ENCODE assay signal across 12 cellular contexts in the genomic region with DNA sequence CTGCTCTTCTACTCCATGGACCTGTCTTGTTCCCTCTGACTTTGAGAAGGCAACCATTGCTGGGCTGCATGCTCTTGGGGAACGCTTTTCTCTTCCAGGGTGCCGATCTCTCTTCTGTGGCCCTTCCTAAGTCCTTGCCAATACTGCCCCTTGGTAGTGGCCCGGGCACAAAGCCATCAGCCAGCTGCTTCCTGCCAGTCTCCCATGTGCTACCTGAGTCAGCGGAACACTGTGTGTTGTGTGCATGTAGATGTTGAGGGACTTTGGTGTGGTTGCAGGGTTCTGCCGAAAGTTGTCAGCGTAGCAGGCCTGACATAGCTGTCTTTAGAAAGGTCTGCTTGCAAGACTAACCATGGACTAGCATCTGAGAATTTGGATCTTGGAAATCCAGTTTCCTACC. TPM values are rescaled to one million over a fixed set of nuclear protein-coding genes. Genes with fewer than 3 reads are reported as not detected.
DNase-seq lines count a peak whose midpoint lies in the region; TF ChIP-seq lines count a peak whose summit lies in the region.
"Had no signal": no experiment of that assay in that cellular context is flagged by ENCODE, and none has a peak within 500 bp of the region (broad histone marks: within the 10 kb centered on the region; RNA-seq: fewer than 3 reads in every experiment).

No MANE protein-coding gene starts in this region.

- H3K9me3 ChIP-seq in OCI-LY7 (ENCODE audit: low read length) (no peaks in the 10 kb centered on the region), neural cell (ENCODE audit: low read length) (no peaks in the 10 kb centered on the region)

- no peaks in the 10 kb centered on the region for H3K27me3 ChIP-seq in neural cell (ENCODE audit: insufficient read depth, low read depth, low read length)
- H3K27me3 ChIP-seq in mesendoderm (ENCODE audit: insufficient read depth, low read length, poor library complexity): no peaks in the 10 kb centered on the region

- CTCF ChIA-PET in OCI-LY7 (lab: Charles Lee; ENCODE audit: unreplicated experiment): interaction anchor here (1.1 to 1.5 kb wide), 4 partner anchors 8 to 170 kb away, joined by 3 read pairs; no protein-coding TSS in a partner anchor

- TF ChIP-seq EP300 in neural cell (conservative IDR thresholded peaks at IDR 0.05; ENCODE audit: poor library complexity, severe bottlenecking): no peak

- no peak overlapping the region for H2BK120ac ChIP-seq in mesendoderm (ENCODE audit: low read depth, low read length)

- no peak for TF ChIP-seq CTCF in OCI-LY7 (conservative IDR thresholded peaks at IDR 0.05; ENCODE audit: low read length)
- TF ChIP-seq CTCF in neural cell (IDR thresholded peaks at IDR 0.05; ENCODE audit: poor library complexity, severe bottlenecking): no peak

- no TSS peak for BruUV-seq in OCI-LY7 (replicated peaks; lab: Mats Ljungman, UMichigan)

- no peak overlapping the region for H3K4ac ChIP-seq in mesendoderm (ENCODE audit: low read depth, low read length)

- no peak overlapping the region for H3K27ac ChIP-seq in OCI-LY7 (ENCODE audit: low read depth, low read length, poor library complexity, severe bottlenecking)
- H3K27ac ChIP-seq in neural cell (ENCODE audit: low read length): peak overlapping the region; percentile 57
- H3K27ac ChIP-seq in mesendoderm (ENCODE audit: low read depth, low read length): no peak overlapping the region
- H3K27ac ChIP-seq: 22Rv1, coronary artery, RWPE1 had no signal

- no peaks in the 10 kb centered on the region for H3F3A ChIP-seq in neural cell (ENCODE audit: insufficient read depth, low read length, poor library complexity, severe bottlenecking)

- no peak overlapping the region for H3K18ac ChIP-seq in mesendoderm (ENCODE audit: low read length)

- no peak overlapping the region for H4K5ac ChIP-seq in mesendoderm (ENCODE audit: low read length)

- H3K4me2 ChIP-seq in OCI-LY7 (ENCODE audit: low read length) (peak overlapping the region; percentile 81), neural cell (ENCODE audit: low read length) (no peak overlapping the region), mesendoderm (ENCODE audit: low read length) (no peak overlapping the region)

- H3K9me2 ChIP-seq in OCI-LY7 (ENCODE audit: insufficient read depth, low read length): no peaks in the 10 kb centered on the region
- no peaks in the 10 kb centered on the region for H3K9me2 ChIP-seq in neural cell (ENCODE audit: insufficient read depth, low read length)

- H3K4me3 ChIP-seq in OCI-LY7 (ENCODE audit: low read depth, low read length, poor library complexity, severe bottlenecking) (no peak overlapping the region), neural cell (ENCODE audit: low read length) (no peak overlapping the region), mesendoderm (ENCODE audit: low read length) (no peak overlapping the region)
- H3K4me3 ChIP-seq: coronary artery had no signal

- no CpG with 5 or more reads among the region's 6 CpGs for WGBS in mesendoderm (ENCODE audit: extremely low coverage, insufficient coverage, low lambda C conversion rate)

- H3K79me2 ChIP-seq in OCI-LY7 (ENCODE audit: insufficient read depth, low read depth, low read length): peaks cover 58% of the 10 kb centered on the region
- H3K79me2 ChIP-seq in neural cell (replicated peaks; ENCODE audit: insufficient read depth, low read length): no peaks in the 10 kb centered on the region
- H3K79me2 ChIP-seq in mesendoderm (ENCODE audit: control insufficient read depth, insufficient read depth, low read length): no peaks in the 10 kb centered on the region

- no peak overlapping the region for H3K23ac ChIP-seq in mesendoderm (ENCODE audit: low read length)

- H2BK15ac ChIP-seq in mesendoderm (replicated peaks; ENCODE audit: low read depth): no peak overlapping the region

- no peak overlapping the region for H3K56ac ChIP-seq in mesendoderm (ENCODE audit: low read length)

- no peak for TF ChIP-seq RAD21 in neural cell (conservative IDR thresholded peaks at IDR 0.05)

- peak; percentile 35 for DNase-seq in activated CD4-positive, CD25-positive, alpha-beta regulatory T cell treated with anti-CD3 and anti-CD28 coated beads, Interleukin-2, amount 50 U/mL, for 72 hours
- DNase-seq in activated CD4-positive, CD25-positive, alpha-beta regulatory T cell (lab: John Stamatoyannopoulos, UW): no peak
- DNase-seq in OCI-LY7 (ENCODE audit: low spot score) (no peak), medulla oblongata (ENCODE audit: extremely low spot score) (no peak), mesendoderm (no peak), COLO829 (ENCODE audit: low spot score) (no peak)
- DNase-seq in activated naive CD4-positive, alpha-beta T cell treated with Interleukin-2 at 50 U/mL for 16 hours: peak; percentile 35
- DNase-seq: kidney glomerular epithelial cell had no signal

- H2BK5ac ChIP-seq in mesendoderm (ENCODE audit: low read length): no peak overlapping the region

- H2AFZ ChIP-seq in OCI-LY7 (ENCODE audit: low read length) (no peak overlapping the region), neural cell (ENCODE audit: low read depth, low read length) (no peak overlapping the region)

- intact Hi-C loops in OCI-LY7 (cut with micrococcal nuclease; ENCODE audit: unreplicated experiment): no loop called here

- H3K4me1 ChIP-seq in OCI-LY7 (ENCODE audit: insufficient read depth, low read length, poor library complexity, severe bottlenecking) (peaks cover 87% of the 10 kb centered on the region), mesendoderm (ENCODE audit: control insufficient read depth, low read depth, low read length) (no peaks in the 10 kb centered on the region)

- no peak overlapping the region for H2AK5ac ChIP-seq in mesendoderm (ENCODE audit: low read length)

- H4K8ac ChIP-seq in mesendoderm (ENCODE audit: low read depth, low read length): no peak overlapping the region

- H4K20me1 ChIP-seq in OCI-LY7 (ENCODE audit: insufficient read depth, low read length) (peaks cover 26% of the 10 kb centered on the region; the same call in 1 of the 2 replicates), neural cell (ENCODE audit: insufficient read depth) (no peaks in the 10 kb centered on the region)

- peaks cover 6% of the 10 kb centered on the region for H3K79me1 ChIP-seq in mesendoderm (ENCODE audit: low read length)

- H3K9ac ChIP-seq in neural cell (ENCODE audit: low read length): no peak overlapping the region
- no peak overlapping the region for H3K9ac ChIP-seq in mesendoderm (ENCODE audit: low read length)

- H3K36me3 ChIP-seq in OCI-LY7 (ENCODE audit: insufficient read depth, low read length) (no peaks in the 10 kb centered on the region), neural cell (ENCODE audit: insufficient read depth, low read length) (no peaks in the 10 kb centered on the region), mesendoderm (ENCODE audit: control insufficient read depth, insufficient read depth, low read length) (no peaks in the 10 kb centered on the region)

- POLR2A ChIA-PET in OCI-LY7 (lab: Charles Lee): interaction anchor here (0.6 to 4.4 kb wide), 5 partner anchors 9 to 35 kb away, joined by 4 to 21 read pairs (median 10); no protein-coding TSS in a partner anchor

TF ChIP-seq in neural cell, 6 proteins besides CTCF, POLR2A, EP300 and RAD21:
- TF ChIP-seq POLR2AphosphoS5 (IDR thresholded peaks at IDR 0.05) (no peak), SMC3 (conservative IDR thresholded peaks at IDR 0.05; ENCODE audit: poor library complexity) (no peak), EZH2 (IDR thresholded peaks at IDR 0.05; ENCODE audit: borderline replicate concordance, insufficient read depth, low read length, poor library complexity, severe bottlenecking) (no peak), TAF1 (IDR thresholded peaks at IDR 0.05; ENCODE audit: low read depth) (no peak), MXI1 (conservative IDR thresholded peaks at IDR 0.05; ENCODE audit: poor library complexity, severe bottlenecking) (no peak)
- TF ChIP-seq, protein P1, sequence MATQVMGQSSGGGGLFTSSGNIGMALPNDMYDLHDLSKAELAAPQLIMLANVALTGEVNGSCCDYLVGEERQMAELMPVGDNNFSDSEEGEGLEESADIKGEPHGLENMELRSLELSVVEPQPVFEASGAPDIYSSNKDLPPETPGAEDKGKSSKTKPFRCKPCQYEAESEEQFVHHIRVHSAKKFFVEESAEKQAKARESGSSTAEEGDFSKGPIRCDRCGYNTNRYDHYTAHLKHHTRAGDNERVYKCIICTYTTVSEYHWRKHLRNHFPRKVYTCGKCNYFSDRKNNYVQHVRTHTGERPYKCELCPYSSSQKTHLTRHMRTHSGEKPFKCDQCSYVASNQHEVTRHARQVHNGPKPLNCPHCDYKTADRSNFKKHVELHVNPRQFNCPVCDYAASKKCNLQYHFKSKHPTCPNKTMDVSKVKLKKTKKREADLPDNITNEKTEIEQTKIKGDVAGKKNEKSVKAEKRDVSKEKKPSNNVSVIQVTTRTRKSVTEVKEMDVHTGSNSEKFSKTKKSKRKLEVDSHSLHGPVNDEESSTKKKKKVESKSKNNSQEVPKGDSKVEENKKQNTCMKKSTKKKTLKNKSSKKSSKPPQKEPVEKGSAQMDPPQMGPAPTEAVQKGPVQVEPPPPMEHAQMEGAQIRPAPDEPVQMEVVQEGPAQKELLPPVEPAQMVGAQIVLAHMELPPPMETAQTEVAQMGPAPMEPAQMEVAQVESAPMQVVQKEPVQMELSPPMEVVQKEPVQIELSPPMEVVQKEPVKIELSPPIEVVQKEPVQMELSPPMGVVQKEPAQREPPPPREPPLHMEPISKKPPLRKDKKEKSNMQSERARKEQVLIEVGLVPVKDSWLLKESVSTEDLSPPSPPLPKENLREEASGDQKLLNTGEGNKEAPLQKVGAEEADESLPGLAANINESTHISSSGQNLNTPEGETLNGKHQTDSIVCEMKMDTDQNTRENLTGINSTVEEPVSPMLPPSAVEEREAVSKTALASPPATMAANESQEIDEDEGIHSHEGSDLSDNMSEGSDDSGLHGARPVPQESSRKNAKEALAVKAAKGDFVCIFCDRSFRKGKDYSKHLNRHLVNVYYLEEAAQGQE (IDR thresholded peaks at IDR 0.05; ENCODE audit: borderline replicate concordance): no peak

RNA-seq across cellular contexts. Expression of a gene that starts 35.4 kb away (rescaled TPM):
- 39.1 and 60.8 TPM in 2 replicates for total RNA-seq in OCI-LY7 (2014; rRNA removed; shearing (Covaris generic))
- total RNA-seq in OCI-LY7 (2022): 58.4 and 68.0 TPM in 2 replicates
- polyA plus RNA-seq in neural cell: 40.9 and 42.1 TPM in 2 replicates
- 124 and 128 TPM in 2 replicates for polyA minus RNA-seq in neural cell
- 18.2 TPM for polyA plus RNA-seq in mesendoderm (2013, experiment 1 of 2)
- 17.0 TPM for polyA plus RNA-seq in mesendoderm (2013, experiment 2 of 2)

Comparison
In these comparisons a context has a peak if more than half of its experiments do, and no peak if none do; other contexts are left out.
1. DNase-seq: peak in activated CD4-positive, CD25-positive, alpha-beta regulatory T cell treated with anti-CD3 and anti-CD28 coated beads, Interleukin-2, amount 50 U/mL, for 72 hours (single experiment) and activated naive CD4-positive, alpha-beta T cell treated with Interleukin-2 at 50 U/mL for 16 hours (single experiment); none in activated CD4-positive, CD25-positive, alpha-beta regulatory T cell (0 of 4), OCI-LY7 (single experiment), medulla oblongata (single experiment), mesendoderm (single experiment) and COLO829 (single experiment).